ENCODE assay signal across 18 cellular contexts in genomic region chrX:53704294-53704693, GRCh38. TPM values are rescaled to one million over a fixed set of nuclear protein-coding genes. Genes with fewer than 3 reads are reported as not detected.
DNase-seq lines count a peak whose midpoint lies in the region; ATAC-seq and TF ChIP-seq lines count a peak whose summit lies in the region.
"Had no signal": no experiment of that assay in that cellular context is flagged by ENCODE, and none has a peak within 500 bp of the region (broad histone marks: within the 10 kb centered on the region; RNA-seq: fewer than 3 reads in every experiment).

No MANE protein-coding gene starts in this region.

- no peaks in the 10 kb centered on the region for H3K79me2 ChIP-seq in OCI-LY3 (ENCODE audit: low read length)
- H3K79me2 ChIP-seq: hepatocyte had no signal

- no peaks in the 10 kb centered on the region for H3K27me3 ChIP-seq in OCI-LY3 (ENCODE audit: low read depth, low read length)
- H3K27me3 ChIP-seq in stomach, result no peaks in the 10 kb centered on the region
- H3K27me3 ChIP-seq: body of pancreas, hepatocyte had no signal

- H2AFZ ChIP-seq in OCI-LY3 (ENCODE audit: low read depth, low read length), result no peak overlapping the region
- H2AFZ ChIP-seq: hepatocyte had no signal

- H3K27me3 Mint-ChIP-seq in activated CD4-positive, alpha-beta T cell treated with anti-CD3 and anti-CD28 coated beads for 36 hours, result no peaks in the 10 kb centered on the region
- H3K27me3 Mint-ChIP-seq: activated CD8-positive, alpha-beta memory T cell treated with anti-CD3 and anti-CD28 coated beads, Interleukin-2, amount 10 ng/mL, durations not matched to agents 7 days and 5 days had no signal

- no peak overlapping the region for H3K27ac Mint-ChIP-seq in activated CD4-positive, alpha-beta T cell treated with anti-CD3 and anti-CD28 coated beads for 36 hours
- H3K27ac Mint-ChIP-seq: activated CD8-positive, alpha-beta memory T cell treated with anti-CD3 and anti-CD28 coated beads, Interleukin-2, amount 10 ng/mL, durations not matched to agents 7 days and 5 days had no signal

- H3K4me3 ChIP-seq in OCI-LY3 (ENCODE audit: low read length), result no peak overlapping the region
- no peak overlapping the region for H3K4me3 ChIP-seq in stomach
- H3K4me3 ChIP-seq: body of pancreas, hepatocyte had no signal

- intact Hi-C loops in stomach (cut with DNase I; ENCODE audit: low total_unique reads), result no loop called here
- intact Hi-C loops in activated CD4-positive, alpha-beta T cell treated with anti-CD3 and anti-CD28 coated beads for 36 hours (cut with DNase I, micrococcal nuclease), result no loop called here

- H3K9me3 ChIP-seq in OCI-LY3 (ENCODE audit: insufficient read depth, low read length) (no peaks in the 10 kb centered on the region), stomach (no peaks in the 10 kb centered on the region)
- H3K9me3 ChIP-seq: body of pancreas had no signal

- H3K4me2 ChIP-seq in OCI-LY3 (ENCODE audit: low read length), result peak overlapping the region; percentile 20; the same call in 1 of the 2 replicates
- H3K4me2 ChIP-seq: hepatocyte had no signal

- no peak for TF ChIP-seq EP300 in stomach (IDR thresholded peaks at IDR 0.05)

- H3K27ac ChIP-seq in OCI-LY3 (ENCODE audit: low read length) (no peak overlapping the region), stomach (no peak overlapping the region)
- H3K27ac ChIP-seq: body of pancreas, hepatocyte, WERI-Rb-1 had no signal

- 71 to 85% (median 76%) methylated on average over 4 of the region's 4 CpGs for WGBS in stomach, 5 donors

- no peak for TF ChIP-seq CTCF in OCI-LY3 (IDR thresholded peaks at IDR 0.05; ENCODE audit: low read depth, low read length)
- TF ChIP-seq CTCF in stomach (IDR thresholded peaks at IDR 0.05), result no peak

- peaks cover under 1% of the 10 kb centered on the region for H3K4me1 Mint-ChIP-seq in activated CD4-positive, alpha-beta T cell treated with anti-CD3 and anti-CD28 coated beads for 36 hours

- H3K36me3 Mint-ChIP-seq in activated CD4-positive, alpha-beta T cell treated with anti-CD3 and anti-CD28 coated beads for 36 hours (ENCODE audit: low read depth), result peaks cover 29% of the 10 kb centered on the region

- H3K4me1 ChIP-seq in OCI-LY3 (ENCODE audit: low read length), result peaks cover 9% of the 10 kb centered on the region
- H3K4me1 ChIP-seq in stomach, result no peaks in the 10 kb centered on the region
- H3K4me1 ChIP-seq: body of pancreas had no signal

- no peak overlapping the region for H3K4me3 Mint-ChIP-seq in activated CD4-positive, alpha-beta T cell treated with anti-CD3 and anti-CD28 coated beads for 36 hours
- H3K4me3 Mint-ChIP-seq: activated CD8-positive, alpha-beta memory T cell treated with anti-CD3 and anti-CD28 coated beads, Interleukin-2, amount 10 ng/mL, durations not matched to agents 7 days and 5 days had no signal

- H4K20me1 ChIP-seq in OCI-LY3 (ENCODE audit: insufficient read depth, low read length), result no peaks in the 10 kb centered on the region

- no peak overlapping the region for H3K9ac ChIP-seq in OCI-LY3 (ENCODE audit: low read length)

- no peaks in the 10 kb centered on the region for H3K36me3 ChIP-seq in OCI-LY3 (replicated peaks; ENCODE audit: low read depth, low read length)
- H3K36me3 ChIP-seq in stomach, result no peaks in the 10 kb centered on the region
- H3K36me3 ChIP-seq: WERI-Rb-1 had no signal

- DNase-seq in stomach (no peak), DMS 273 treated with DMSO at 0.1 percent for 48 hours (lab: John Stamatoyannopoulos, UW) (no peak)
- no peak for DNase-seq in activated CD8-positive, alpha-beta memory T cell treated with anti-CD3 and anti-CD28 coated beads, Interleukin-2, amount 50 U/mL, for 48 hours
- DNase-seq in activated CD4-positive, alpha-beta T cell treated with anti-CD3 and anti-CD28 coated beads for 36 hours, result no peak
- DNase-seq: activated CD8-positive, alpha-beta memory T cell treated with anti-CD3 and anti-CD28 coated beads, Interleukin-2, amount 10 ng/mL, durations not matched to agents 7 days and 5 days; activated naive CD4-positive, alpha-beta T cell; body of pancreas; dermis blood vessel endothelial cell; IMR-90; NCI-H1105 treated with DMSO at 0.1 percent for 48 hours; OCI-M1; stimulated activated naive CD8-positive, alpha-beta T cell treated with anti-CD3 and anti-CD28 coated beads, Interleukin-15, Interleukin-2, amounts not matched to agents 100 U/mL and 50 U/mL, for 24 hours; WERI-Rb-1 had no signal

- no peak for TF ChIP-seq POLR2A in stomach (IDR thresholded peaks at IDR 0.05)

- POLR2A ChIA-PET in activated CD4-positive, alpha-beta T cell treated with anti-CD3 and anti-CD28 coated beads for 36 hours (lab: Charles Lee), result no interaction called here

- CTCF ChIA-PET in activated CD4-positive, alpha-beta T cell treated with anti-CD3 and anti-CD28 coated beads for 36 hours (lab: Charles Lee), result interaction anchor here (0.7 to 1.0 kb wide), 2 partner anchors 20 to 705 kb away, joined by 3 read pairs; no protein-coding TSS in a partner anchor

- peak; percentile 84 for ATAC-seq in GM18502 (IDR thresholded peaks at IDR 0.05; ENCODE audit: poor library complexity, unreplicated experiment)
- peak; percentile 63 for ATAC-seq in GM21390 (IDR thresholded peaks at IDR 0.05; ENCODE audit: unreplicated experiment)
- peak; percentile 85 for ATAC-seq in HG03139 (IDR thresholded peaks at IDR 0.05; ENCODE audit: unreplicated experiment)
- no peak for ATAC-seq in activated CD4-positive, alpha-beta T cell treated with anti-CD3 and anti-CD28 coated beads for 36 hours
- ATAC-seq: activated CD8-positive, alpha-beta memory T cell treated with anti-CD3 and anti-CD28 coated beads, Interleukin-2, amount 10 ng/mL, durations not matched to agents 7 days and 5 days; body of pancreas; stimulated activated naive CD8-positive, alpha-beta T cell treated with anti-CD3 and anti-CD28 coated beads, Interleukin-15, Interleukin-2, amounts not matched to agents 100 U/mL and 50 U/mL, for 24 hours had no signal

- no peaks in the 10 kb centered on the region for H3K9me3 Mint-ChIP-seq in activated CD4-positive, alpha-beta T cell treated with anti-CD3 and anti-CD28 coated beads for 36 hours (ENCODE audit: low read depth)

RNA-seq across cellular contexts. Expression of gene HUWE1, which starts 17.8 kb away (rescaled TPM):
- 100 to 1,000 TPM in 4 of 5 donors, 10 to 100 TPM in 1; 74.1 to 124 (median 101) TPM for total RNA-seq in stomach
- polyA plus RNA-seq in stomach, result 10 to 100 TPM; 16.2 to 27.3 (median 21.4) TPM
- 100 to 1,000 TPM; 513 to 554 TPM for total RNA-seq in activated CD4-positive, alpha-beta T cell treated with anti-CD3 and anti-CD28 coated beads for 36 hours

Comparison
In these comparisons a context has a peak if more than half of its experiments do, and no peak if none do; other contexts are left out.
1. RNA of gene HUWE1, which starts 17.8 kb away (total RNA-seq): 513 to 554 TPM in activated CD4-positive, alpha-beta T cell treated with anti-CD3 and anti-CD28 coated beads for 36 hours; 74.1 to 124 TPM in stomach; every median in the first group is over 4 times any median in the second.